In the genomic region with DNA sequence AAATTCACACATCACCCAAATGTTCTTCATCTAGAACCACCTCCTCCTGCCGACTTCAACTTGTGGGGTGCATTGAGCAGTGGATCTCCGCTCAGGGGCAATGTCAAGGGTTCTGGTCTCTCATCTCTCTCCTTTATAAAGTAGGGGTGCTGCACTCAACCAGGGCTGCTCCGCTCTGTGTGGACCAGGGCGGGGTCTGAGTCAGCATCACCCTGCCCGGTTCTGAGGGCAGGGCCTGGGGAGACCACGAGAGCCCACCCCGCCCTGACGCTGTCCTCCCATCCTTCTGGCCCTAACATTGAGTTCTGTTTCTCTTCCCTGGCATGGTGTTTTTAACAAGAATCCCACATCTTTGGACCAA, we compare ENCODE assay signal across 18 cellular contexts.
"Had no signal": no experiment of that assay in that cellular context is flagged by ENCODE, and none has a peak within 500 bp of the region (broad histone marks: within the 10 kb centered on the region; RNA-seq: fewer than 3 reads in every experiment).

No MANE protein-coding gene starts in this region.

- ATAC-seq: effector memory CD8-positive, alpha-beta T cell; foreskin keratinocyte; left colon; natural killer cell treated with Interleukin-12 subunit alpha and Interleukin-12 subunit beta and Interleukin-15 and Interleukin-18, amount 100 ng/mL, for 72 hours; psoas muscle; sciatic nerve had no signal

- DNase-seq: effector memory CD8-positive, alpha-beta T cell; foreskin keratinocyte; left colon; mammary epithelial cell; retina; stimulated activated CD4-positive, alpha-beta T cell treated with anti-CD3 and anti-CD28 coated beads, Interleukin-2, amount 100 ng/mL, for 24 hours; stimulated activated naive CD4-positive, alpha-beta T cell; substantia nigra; trophoblast cell had no signal

- H3K79me2 ChIP-seq: hepatocyte, parathyroid adenoma had no signal

- H3K27me3 ChIP-seq: foreskin keratinocyte, hepatocyte, neural progenitor cell had no signal

- H3K9me3 ChIP-seq: psoas muscle, stomach had no signal

- H3K36me3 Mint-ChIP-seq: mesothelial cell of epicardium; natural killer cell treated with Interleukin-12 subunit alpha and Interleukin-12 subunit beta and Interleukin-15 and Interleukin-18, amount 100 ng/mL, for 72 hours; neural progenitor cell had no signal

- H2AFZ ChIP-seq: hepatocyte, neural progenitor cell, parathyroid adenoma had no signal

- H3K9me3 Mint-ChIP-seq: central memory CD8-positive, alpha-beta T cell; effector memory CD8-positive, alpha-beta T cell; mesothelial cell of epicardium; natural killer cell treated with Interleukin-12 subunit alpha and Interleukin-12 subunit beta and Interleukin-15 and Interleukin-18, amount 100 ng/mL, for 72 hours had no signal

- H3K9ac ChIP-seq: neural progenitor cell, parathyroid adenoma had no signal

- H3K4me1 Mint-ChIP-seq: neural progenitor cell had no signal

- H3K4me1 ChIP-seq: foreskin keratinocyte, neural progenitor cell, parathyroid adenoma, psoas muscle, stomach had no signal

- H3K4me3 ChIP-seq: hepatocyte, neural progenitor cell, psoas muscle, stomach had no signal

- H3K27ac ChIP-seq: foreskin keratinocyte, hepatocyte, neural progenitor cell, parathyroid adenoma, psoas muscle, stomach had no signal

- H3K4me2 ChIP-seq: hepatocyte, neural progenitor cell had no signal

- H3K36me3 ChIP-seq: neural progenitor cell, stomach had no signal

- H3K4me3 Mint-ChIP-seq: central memory CD8-positive, alpha-beta T cell; effector memory CD8-positive, alpha-beta T cell; mesothelial cell of epicardium; natural killer cell treated with Interleukin-12 subunit alpha and Interleukin-12 subunit beta and Interleukin-15 and Interleukin-18, amount 100 ng/mL, for 72 hours; neural progenitor cell had no signal

- H3K27ac Mint-ChIP-seq: effector memory CD8-positive, alpha-beta T cell; mesothelial cell of epicardium; neural progenitor cell had no signal
